ENCODE assay signal across 8 cellular contexts in the genomic region with DNA sequence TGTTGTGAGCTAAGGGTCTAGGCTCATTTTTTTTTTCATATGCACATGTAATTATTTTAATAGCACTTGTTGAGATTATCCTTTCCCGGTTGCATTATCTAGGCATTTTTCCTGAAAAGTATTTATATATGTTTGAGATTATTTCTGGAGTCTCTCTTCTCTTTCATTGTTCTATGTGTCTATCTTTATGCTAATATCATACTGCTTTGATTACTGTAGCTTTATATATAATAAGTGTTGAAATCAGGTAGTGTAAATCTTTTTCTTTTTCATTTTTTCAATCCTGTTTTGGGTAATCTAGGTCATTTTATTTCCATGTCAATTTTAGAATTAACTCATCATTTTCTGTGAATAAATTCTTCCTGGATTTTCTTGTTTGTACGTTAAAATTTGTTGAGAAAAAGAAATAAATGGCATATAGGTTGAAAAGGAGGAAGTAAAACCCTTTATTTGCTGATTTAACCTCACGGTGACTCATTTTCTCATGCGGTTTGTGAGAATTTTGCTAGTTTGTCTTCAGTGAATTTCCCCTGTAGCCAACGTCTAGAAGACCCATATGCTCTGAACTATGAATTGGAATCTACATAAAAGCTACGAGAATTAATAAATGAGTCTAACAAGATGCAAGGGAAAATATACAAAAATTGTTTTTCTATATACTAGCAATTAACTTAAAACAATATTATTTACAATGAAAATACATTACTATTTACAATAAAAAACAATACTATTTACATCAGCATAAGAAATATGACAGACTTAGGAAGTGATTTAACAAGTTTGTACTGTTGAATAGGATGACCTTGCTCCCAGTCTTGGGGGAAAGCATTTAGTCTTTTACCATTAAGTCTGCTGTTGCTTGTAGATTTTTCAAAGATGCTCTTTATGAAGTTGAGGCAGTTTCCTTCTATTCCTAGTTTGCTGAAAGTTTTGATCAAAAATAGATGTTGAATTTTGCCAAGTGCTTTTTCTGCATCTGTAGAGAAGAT. TPM values are rescaled to one million over a fixed set of nuclear protein-coding genes. Genes with fewer than 3 reads are reported as not detected.
DNase-seq lines count a peak whose midpoint lies in the region; ATAC-seq and TF ChIP-seq lines count a peak whose summit lies in the region.
"Had no signal": no experiment of that assay in that cellular context is flagged by ENCODE, and none has a peak within 500 bp of the region (broad histone marks: within the 10 kb centered on the region; RNA-seq: fewer than 3 reads in every experiment).

No MANE protein-coding gene starts in this region.

- H3K4me2 ChIP-seq in Karpas-422 (ENCODE audit: low read depth, low read length, poor library complexity, severe bottlenecking): peak overlapping the region; percentile 40

- H3K27me3 ChIP-seq in Karpas-422 (ENCODE audit: low read length) (no peaks in the 10 kb centered on the region), HAP-1 (ENCODE audit: low read depth) (peaks cover 13% of the 10 kb centered on the region; the same call in 1 of the 2 replicates), upper lobe of right lung (no peaks in the 10 kb centered on the region)

- no peak overlapping the region for H3K4me3 Mint-ChIP-seq in memory B cell

- H2AFZ ChIP-seq in Karpas-422 (ENCODE audit: low read length): peak overlapping the region; percentile 95

- H3K36me3 ChIP-seq in Karpas-422 (ENCODE audit: insufficient read depth, low read length): peaks cover 3% of the 10 kb centered on the region
- no peaks in the 10 kb centered on the region for H3K36me3 ChIP-seq in mucosa of descending colon (ENCODE audit: low read depth)
- no peaks in the 10 kb centered on the region for H3K36me3 ChIP-seq in HAP-1 (replicated peaks)
- H3K36me3 ChIP-seq in upper lobe of right lung: no peaks in the 10 kb centered on the region

- H3K9me3 Mint-ChIP-seq in memory B cell: peaks cover 7% of the 10 kb centered on the region

- H3K4me1 ChIP-seq in Karpas-422 (ENCODE audit: low read length): peaks cover 15% of the 10 kb centered on the region
- H3K4me1 ChIP-seq in mucosa of descending colon (ENCODE audit: low read depth): no peaks in the 10 kb centered on the region
- no peaks in the 10 kb centered on the region for H3K4me1 ChIP-seq in HAP-1
- no peaks in the 10 kb centered on the region for H3K4me1 ChIP-seq in upper lobe of right lung

- no peaks in the 10 kb centered on the region for H3K79me2 ChIP-seq in Karpas-422 (ENCODE audit: low read length)

- ATAC-seq in GM19043 (IDR thresholded peaks at IDR 0.05; ENCODE audit: low read depth, unreplicated experiment) (peak; percentile 94), HG02759 (IDR thresholded peaks at IDR 0.05; ENCODE audit: unreplicated experiment) (peak; percentile 100), memory B cell (ENCODE audit: low read depth) (peak; percentile 88), mucosa of descending colon (no peak), upper lobe of right lung (no peak)

- no peak overlapping the region for H3K9ac ChIP-seq in Karpas-422 (ENCODE audit: low read length)

- peaks cover 9% of the 10 kb centered on the region for H3K4me1 Mint-ChIP-seq in memory B cell

- H4K20me1 ChIP-seq in Karpas-422 (ENCODE audit: insufficient read depth, low read depth, low read length): no peaks in the 10 kb centered on the region

- peaks cover 15% of the 10 kb centered on the region for H3K9me3 ChIP-seq in Karpas-422 (ENCODE audit: low read length)
- no peaks in the 10 kb centered on the region for H3K9me3 ChIP-seq in mucosa of descending colon
- H3K9me3 ChIP-seq in HAP-1: no peaks in the 10 kb centered on the region
- no peaks in the 10 kb centered on the region for H3K9me3 ChIP-seq in upper lobe of right lung

- in situ Hi-C loops in HAP-1 (cut with MboI; ENCODE audit: low sequenced_read_pairs): no loop called here

- TF ChIP-seq CTCF in mucosa of descending colon (IDR thresholded peaks at IDR 0.05) (no peak), upper lobe of right lung (IDR thresholded peaks at IDR 0.05) (no peak)

- H3K27ac ChIP-seq in Karpas-422 (ENCODE audit: low read length) (peak overlapping the region; percentile 57), upper lobe of right lung (no peak overlapping the region)

- intact Hi-C loops in mucosa of descending colon (cut with DNase I, micrococcal nuclease): no loop called here
- intact Hi-C loops in upper lobe of right lung (cut with DNase I): no loop called here

- H3K4me3 ChIP-seq in Karpas-422 (ENCODE audit: low read length): no peak overlapping the region
- no peak overlapping the region for H3K4me3 ChIP-seq in mucosa of descending colon
- H3K4me3 ChIP-seq in HAP-1: no peak overlapping the region
- no peak overlapping the region for H3K4me3 ChIP-seq in upper lobe of right lung

- DNase-seq in Karpas-422 (peak; percentile 83), memory B cell (ENCODE audit: low spot score in 2 of 2) (no peak), mucosa of descending colon (no peak), HAP-1 (ENCODE audit: low spot score in 2 of 2) (no peak), upper lobe of right lung (no peak)
- DNase-seq: stimulated activated CD4-positive, alpha-beta T cell treated with anti-CD3 and anti-CD28 coated beads, Interleukin-4, amount 100 ng/mL, for 24 hours had no signal

- no peak overlapping the region for H3K27ac Mint-ChIP-seq in memory B cell

- H3K36me3 Mint-ChIP-seq in memory B cell: no peaks in the 10 kb centered on the region

- H3K9me2 ChIP-seq in Karpas-422 (replicated peaks; ENCODE audit: insufficient read depth, low read length): no peaks in the 10 kb centered on the region

- H3K27me3 Mint-ChIP-seq in memory B cell: no peaks in the 10 kb centered on the region

RNA-seq across cellular contexts. Expression of gene SYT16, which starts 54.7 kb away (rescaled TPM):
- 3.4 and 4.8 TPM in 2 replicates for total RNA-seq in Karpas-422 (2014; rRNA removed; shearing (Covaris generic); ENCODE audit: low replicate concordance)
- total RNA-seq in mucosa of descending colon: under 1 TPM in 1 of 3 donors, not detected in 2; 0.09 TPM
- total RNA-seq in upper lobe of right lung: 0.23 TPM

Comparison
In these comparisons a context has a peak if more than half of its experiments do, and no peak if none do; other contexts are left out.
1. ATAC-seq: peak in GM19043 (single experiment), HG02759 (single experiment) and memory B cell (single experiment); none in mucosa of descending colon (single experiment) and upper lobe of right lung (single experiment).